Comparison of ENCODE assay signal across 9 cellular contexts in genomic region chr1:17551755-17552234, GRCh38. TPM values are rescaled to one million over a fixed set of nuclear protein-coding genes. Genes with fewer than 3 reads are reported as not detected.
A peak's percentile ranks its signal among the peaks of the same experiment; 100 is the strongest.
DNase-seq lines count a peak whose midpoint lies in the region; ATAC-seq and TF ChIP-seq lines count a peak whose summit lies in the region.
"Had no signal": no experiment of that assay in that cellular context is flagged by ENCODE, and none has a peak within 500 bp of the region (broad histone marks: within the 10 kb centered on the region; RNA-seq: fewer than 3 reads in every experiment).

No MANE protein-coding gene starts in this region.

- no peaks in the 10 kb centered on the region for H3K9me2 ChIP-seq in PC-9 (ENCODE audit: insufficient read depth)

- peaks cover 49% of the 10 kb centered on the region for H3F3A ChIP-seq in PC-9 (ENCODE audit: insufficient read depth, low read depth)

- ATAC-seq in GM21723 (IDR thresholded peaks at IDR 0.05; ENCODE audit: unreplicated experiment) (no peak), HG02798 (IDR thresholded peaks at IDR 0.05; ENCODE audit: poor library complexity, unreplicated experiment) (no peak)

- CTCF ChIA-PET in PC-9 (lab: Charles Lee) = no interaction called here

- peaks cover 58% of the 10 kb centered on the region for H3K79me2 ChIP-seq in PC-9 (ENCODE audit: low read depth)

- no peak overlapping the region; the same call in 1 of the 2 replicates for H3K4me3 ChIP-seq in PC-9
- H3K4me3 ChIP-seq in fibroblast of mammary gland (ENCODE audit: control insufficient read depth, low read depth, low read length) = no peak overlapping the region
- H3K4me3 ChIP-seq: SJSA1 had no signal

- H2AFZ ChIP-seq in PC-9 = no peak overlapping the region

- BruUV-seq in PC-9 (replicated peaks; lab: Mats Ljungman, UMichigan) = no TSS peak

- peak overlapping the region; percentile 71 for H3K4me2 ChIP-seq in PC-9

- no peaks in the 10 kb centered on the region for H3K36me3 ChIP-seq in PC-9 (ENCODE audit: low read depth)
- H3K36me3 ChIP-seq: SJSA1 had no signal

- intact Hi-C loops in PC-9 (cut with micrococcal nuclease; ENCODE audit: unreplicated experiment) = loop anchor here (5.0 kb wide), 2 partner anchors 36 to 56 kb away; no protein-coding TSS in a partner anchor

- H3K27ac ChIP-seq in PC-9 = peak overlapping the region; percentile 95
- H3K27ac ChIP-seq: SJSA1 had no signal

- peaks cover 56% of the 10 kb centered on the region for H3K4me1 ChIP-seq in PC-9 (replicated peaks; ENCODE audit: insufficient read depth)

- no peaks in the 10 kb centered on the region for H3K27me3 ChIP-seq in PC-9 (ENCODE audit: insufficient read depth, low read depth)
- H3K27me3 ChIP-seq: SJSA1 had no signal

- H4K20me1 ChIP-seq in PC-9 (ENCODE audit: insufficient read depth) = no peaks in the 10 kb centered on the region

- DNase-seq in EL (peak; percentile 83), PC-9 (peak in 1 of 2 experiments; percentile 63), fibroblast of mammary gland (ENCODE audit: low read depth) (peak; percentile 80), pons (ENCODE audit: low spot score) (peak; percentile 41), NCI-H1436 treated with DMSO at 0.1 percent for 48 hours (lab: John Stamatoyannopoulos, UW) (no peak), NCI-H2029 treated with DMSO at 0.1 percent for 48 hours (lab: John Stamatoyannopoulos, UW) (no peak)

- POLR2A ChIA-PET in PC-9 (lab: Charles Lee; ENCODE audit: unreplicated experiment) = no interaction called here

- TF ChIP-seq CTCF in PC-9 (conservative IDR thresholded peaks at IDR 0.05) = no peak
- TF ChIP-seq CTCF in fibroblast of mammary gland (conservative IDR thresholded peaks at IDR 0.05; ENCODE audit: control insufficient read depth, insufficient read depth, low read depth, low read length) = no peak

- H3K9me3 ChIP-seq in PC-9 (ENCODE audit: insufficient read depth, low read depth) = no peaks in the 10 kb centered on the region
- H3K9me3 ChIP-seq: SJSA1 had no signal

RNA-seq across cellular contexts. Expression of gene ARHGEF10L, which starts 12.3 kb away (rescaled TPM):
- total RNA-seq in PC-9 (2021) = 21.6 and 25.4 TPM in 2 replicates

Comparison
In these comparisons a context has a peak if more than half of its experiments do, and no peak if none do; other contexts are left out.
1. DNase-seq: peak in EL (single experiment), fibroblast of mammary gland (single experiment) and pons (single experiment); none in NCI-H1436 treated with DMSO at 0.1 percent for 48 hours (single experiment) and NCI-H2029 treated with DMSO at 0.1 percent for 48 hours (single experiment).